In the genomic region with DNA sequence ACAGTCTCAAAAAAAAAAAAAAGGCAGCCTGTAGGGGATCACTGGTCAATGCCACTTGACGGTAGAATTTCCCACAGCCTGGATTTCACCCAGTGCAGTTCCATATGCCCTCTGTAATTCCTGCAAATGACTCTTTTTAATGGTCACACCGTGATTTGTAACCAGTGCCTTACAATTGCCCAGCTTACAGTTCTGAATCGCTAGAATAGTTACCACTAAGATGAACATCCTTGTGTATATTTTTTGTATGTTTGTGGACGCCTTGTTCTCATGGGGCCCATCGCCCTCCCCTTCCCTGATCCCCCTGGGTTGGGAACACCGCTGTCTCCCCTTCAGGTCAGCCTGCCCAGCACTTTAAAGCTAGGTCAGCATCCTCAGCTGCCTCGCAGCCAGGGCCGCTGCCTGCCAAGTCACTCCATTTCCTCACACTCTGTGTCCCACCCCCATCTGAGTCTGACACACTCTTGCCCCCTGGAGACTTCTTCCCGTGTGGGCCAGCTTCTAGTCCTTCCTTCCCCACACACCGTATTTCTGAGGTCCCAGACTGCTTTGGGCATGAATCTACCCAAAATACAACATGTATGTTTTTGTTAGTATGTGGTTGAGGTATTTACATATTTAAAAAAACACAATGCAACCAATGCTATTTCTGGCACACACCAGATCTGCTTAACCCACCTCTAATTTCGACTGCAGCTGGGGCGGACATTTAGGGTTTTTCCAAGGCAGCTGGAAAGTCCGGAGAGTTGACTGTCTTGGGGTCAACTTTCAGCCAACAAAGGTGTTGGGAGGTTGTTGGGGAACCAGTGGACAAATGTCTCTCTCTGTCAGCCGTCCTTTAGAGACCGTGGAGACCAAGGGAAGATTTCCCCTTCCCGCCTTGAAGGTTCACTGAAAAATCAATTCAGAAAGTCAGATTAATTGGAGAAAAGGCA, we compare ENCODE assay signal across 1 cellular context.
TF ChIP-seq lines count a peak whose summit lies in the region.

No MANE protein-coding gene starts in this region.

TF ChIP-seq in GM12878, 131 proteins besides CTCF, POLR2A, EP300 and RAD21 (continued from another document and continues in another):
- TF ChIP-seq CUX1 (IDR thresholded peaks at IDR 0.05; ENCODE audit: insufficient replicate concordance, low read depth, low read length) (peak; percentile 93), CHD4 (IDR thresholded peaks at IDR 0.05) (no peak), JUND (IDR thresholded peaks at IDR 0.05; ENCODE audit: low read depth, low read length) (0 out of 2 replicates have a peak, but pooled peaks have one; percentile 29), MLLT1 (IDR thresholded peaks at IDR 0.05) (0 out of 2 replicates have a peak, but pooled peaks have one; percentile 75), TBL1XR1 (IDR thresholded peaks at IDR 0.05; ENCODE audit: low read depth, low read length) (peak; percentile 99), SMARCA5 (IDR thresholded peaks at IDR 0.05) (0 out of 2 replicates have a peak, but pooled peaks have one; percentile 43), NR2F1 (conservative IDR thresholded peaks at IDR 0.05) (peak; percentile 98), RFX5 (IDR thresholded peaks at IDR 0.05; ENCODE audit: low read depth, low read length) (no peak), HDGF (IDR thresholded peaks at IDR 0.05) (peak; percentile 89; the same call in 1 of the 2 replicates), SIN3A (IDR thresholded peaks at IDR 0.05; ENCODE audit: low read depth, low read length) (no peak), BHLHE40 (IDR thresholded peaks at IDR 0.05; ENCODE audit: borderline replicate concordance in 1 of 2, low read depth in 2 of 2, low read length in 1 of 2) (peak; percentile 50 to 80; a peak in 2 of 4 replicates), TCF7 (IDR thresholded peaks at IDR 0.05; ENCODE audit: borderline replicate concordance) (no peak; the same call in 1 of the 2 replicates), ZNF217 (IDR thresholded peaks at IDR 0.05) (no peak), EED (IDR thresholded peaks at IDR 0.05; ENCODE audit: low read depth) (peak; percentile 82), TCF3 (IDR thresholded peaks at IDR 0.05; ENCODE audit: borderline replicate concordance, insufficient read depth, low read depth, low read length) (peak; percentile 82; the same call in 1 of the 2 replicates), NR2C2 (IDR thresholded peaks at IDR 0.05; ENCODE audit: borderline replicate concordance, control insufficient read depth, insufficient read length, low read depth) (no peak), BRCA1 (IDR thresholded peaks at IDR 0.05; ENCODE audit: low read depth, low read length) (no peak), MXI1 (IDR thresholded peaks at IDR 0.05; ENCODE audit: low read depth, low read length) (no peak), SUPT20H (IDR thresholded peaks at IDR 0.05; ENCODE audit: borderline replicate concordance, control insufficient read depth, low read depth, low read length) (no peak), KLF5 (IDR thresholded peaks at IDR 0.05; ENCODE audit: partially characterized antibody) (no peak), EZH2 (IDR thresholded peaks at IDR 0.05; ENCODE audit: borderline replicate concordance, control insufficient read depth, low read depth, low read length) (no peak), RCOR1 (conservative IDR thresholded peaks at IDR 0.05; ENCODE audit: low read depth, low read length) (no peak), LARP7 (IDR thresholded peaks at IDR 0.05) (no peak), ZZZ3 (IDR thresholded peaks at IDR 0.05; ENCODE audit: control insufficient read depth, insufficient read length, low read depth) (no peak), SRF (IDR thresholded peaks at IDR 0.05; ENCODE audit: low read depth in 2 of 2, low read length in 2 of 2) (no peak), ATF7 (IDR thresholded peaks at IDR 0.05; ENCODE audit: low read depth) (peak; percentile 64), NKRF (conservative IDR thresholded peaks at IDR 0.05) (no peak; the same call in 1 of the 2 replicates)
- TF ChIP-seq, protein P1, sequence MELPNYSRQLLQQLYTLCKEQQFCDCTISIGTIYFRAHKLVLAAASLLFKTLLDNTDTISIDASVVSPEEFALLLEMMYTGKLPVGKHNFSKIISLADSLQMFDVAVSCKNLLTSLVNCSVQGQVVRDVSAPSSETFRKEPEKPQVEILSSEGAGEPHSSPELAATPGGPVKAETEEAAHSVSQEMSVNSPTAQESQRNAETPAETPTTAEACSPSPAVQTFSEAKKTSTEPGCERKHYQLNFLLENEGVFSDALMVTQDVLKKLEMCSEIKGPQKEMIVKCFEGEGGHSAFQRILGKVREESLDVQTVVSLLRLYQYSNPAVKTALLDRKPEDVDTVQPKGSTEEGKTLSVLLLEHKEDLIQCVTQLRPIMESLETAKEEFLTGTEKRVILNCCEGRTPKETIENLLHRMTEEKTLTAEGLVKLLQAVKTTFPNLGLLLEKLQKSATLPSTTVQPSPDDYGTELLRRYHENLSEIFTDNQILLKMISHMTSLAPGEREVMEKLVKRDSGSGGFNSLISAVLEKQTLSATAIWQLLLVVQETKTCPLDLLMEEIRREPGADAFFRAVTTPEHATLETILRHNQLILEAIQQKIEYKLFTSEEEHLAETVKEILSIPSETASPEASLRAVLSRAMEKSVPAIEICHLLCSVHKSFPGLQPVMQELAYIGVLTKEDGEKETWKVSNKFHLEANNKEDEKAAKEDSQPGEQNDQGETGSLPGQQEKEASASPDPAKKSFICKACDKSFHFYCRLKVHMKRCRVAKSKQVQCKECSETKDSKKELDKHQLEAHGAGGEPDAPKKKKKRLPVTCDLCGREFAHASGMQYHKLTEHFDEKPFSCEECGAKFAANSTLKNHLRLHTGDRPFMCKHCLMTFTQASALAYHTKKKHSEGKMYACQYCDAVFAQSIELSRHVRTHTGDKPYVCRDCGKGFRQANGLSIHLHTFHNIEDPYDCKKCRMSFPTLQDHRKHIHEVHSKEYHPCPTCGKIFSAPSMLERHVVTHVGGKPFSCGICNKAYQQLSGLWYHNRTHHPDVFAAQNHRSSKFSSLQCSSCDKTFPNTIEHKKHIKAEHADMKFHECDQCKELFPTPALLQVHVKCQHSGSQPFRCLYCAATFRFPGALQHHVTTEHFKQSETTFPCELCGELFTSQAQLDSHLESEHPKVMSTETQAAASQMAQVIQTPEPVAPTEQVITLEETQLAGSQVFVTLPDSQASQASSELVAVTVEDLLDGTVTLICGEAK (IDR thresholded peaks at IDR 0.05; ENCODE audit: borderline replicate concordance): no peak
- TF ChIP-seq, protein P2, sequence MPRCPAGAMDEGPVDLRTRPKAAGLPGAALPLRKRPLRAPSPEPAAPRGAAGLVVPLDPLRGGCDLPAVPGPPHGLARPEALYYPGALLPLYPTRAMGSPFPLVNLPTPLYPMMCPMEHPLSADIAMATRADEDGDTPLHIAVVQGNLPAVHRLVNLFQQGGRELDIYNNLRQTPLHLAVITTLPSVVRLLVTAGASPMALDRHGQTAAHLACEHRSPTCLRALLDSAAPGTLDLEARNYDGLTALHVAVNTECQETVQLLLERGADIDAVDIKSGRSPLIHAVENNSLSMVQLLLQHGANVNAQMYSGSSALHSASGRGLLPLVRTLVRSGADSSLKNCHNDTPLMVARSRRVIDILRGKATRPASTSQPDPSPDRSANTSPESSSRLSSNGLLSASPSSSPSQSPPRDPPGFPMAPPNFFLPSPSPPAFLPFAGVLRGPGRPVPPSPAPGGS (IDR thresholded peaks at IDR 0.05; ENCODE audit: borderline replicate concordance, insufficient read depth, low read depth, low read length, poor library complexity, severe bottlenecking): peak; percentile 67
- TF ChIP-seq, protein P3, sequence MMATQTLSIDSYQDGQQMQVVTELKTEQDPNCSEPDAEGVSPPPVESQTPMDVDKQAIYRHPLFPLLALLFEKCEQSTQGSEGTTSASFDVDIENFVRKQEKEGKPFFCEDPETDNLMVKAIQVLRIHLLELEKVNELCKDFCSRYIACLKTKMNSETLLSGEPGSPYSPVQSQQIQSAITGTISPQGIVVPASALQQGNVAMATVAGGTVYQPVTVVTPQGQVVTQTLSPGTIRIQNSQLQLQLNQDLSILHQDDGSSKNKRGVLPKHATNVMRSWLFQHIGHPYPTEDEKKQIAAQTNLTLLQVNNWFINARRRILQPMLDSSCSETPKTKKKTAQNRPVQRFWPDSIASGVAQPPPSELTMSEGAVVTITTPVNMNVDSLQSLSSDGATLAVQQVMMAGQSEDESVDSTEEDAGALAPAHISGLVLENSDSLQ (IDR thresholded peaks at IDR 0.05): peak; percentile 35; the same call in 1 of the 2 replicates
- TF ChIP-seq, protein P4, sequence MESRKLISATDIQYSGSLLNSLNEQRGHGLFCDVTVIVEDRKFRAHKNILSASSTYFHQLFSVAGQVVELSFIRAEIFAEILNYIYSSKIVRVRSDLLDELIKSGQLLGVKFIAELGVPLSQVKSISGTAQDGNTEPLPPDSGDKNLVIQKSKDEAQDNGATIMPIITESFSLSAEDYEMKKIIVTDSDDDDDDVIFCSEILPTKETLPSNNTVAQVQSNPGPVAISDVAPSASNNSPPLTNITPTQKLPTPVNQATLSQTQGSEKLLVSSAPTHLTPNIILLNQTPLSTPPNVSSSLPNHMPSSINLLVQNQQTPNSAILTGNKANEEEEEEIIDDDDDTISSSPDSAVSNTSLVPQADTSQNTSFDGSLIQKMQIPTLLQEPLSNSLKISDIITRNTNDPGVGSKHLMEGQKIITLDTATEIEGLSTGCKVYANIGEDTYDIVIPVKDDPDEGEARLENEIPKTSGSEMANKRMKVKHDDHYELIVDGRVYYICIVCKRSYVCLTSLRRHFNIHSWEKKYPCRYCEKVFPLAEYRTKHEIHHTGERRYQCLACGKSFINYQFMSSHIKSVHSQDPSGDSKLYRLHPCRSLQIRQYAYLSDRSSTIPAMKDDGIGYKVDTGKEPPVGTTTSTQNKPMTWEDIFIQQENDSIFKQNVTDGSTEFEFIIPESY (IDR thresholded peaks at IDR 0.05): no peak
- TF ChIP-seq, protein P5, sequence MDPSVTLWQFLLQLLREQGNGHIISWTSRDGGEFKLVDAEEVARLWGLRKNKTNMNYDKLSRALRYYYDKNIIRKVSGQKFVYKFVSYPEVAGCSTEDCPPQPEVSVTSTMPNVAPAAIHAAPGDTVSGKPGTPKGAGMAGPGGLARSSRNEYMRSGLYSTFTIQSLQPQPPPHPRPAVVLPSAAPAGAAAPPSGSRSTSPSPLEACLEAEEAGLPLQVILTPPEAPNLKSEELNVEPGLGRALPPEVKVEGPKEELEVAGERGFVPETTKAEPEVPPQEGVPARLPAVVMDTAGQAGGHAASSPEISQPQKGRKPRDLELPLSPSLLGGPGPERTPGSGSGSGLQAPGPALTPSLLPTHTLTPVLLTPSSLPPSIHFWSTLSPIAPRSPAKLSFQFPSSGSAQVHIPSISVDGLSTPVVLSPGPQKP (IDR thresholded peaks at IDR 0.05; ENCODE audit: low read depth, low read length): no peak
